In genomic region chr5:84384604-84385575, GRCh38 we compare ENCODE assay signal across 8 cellular contexts. TPM values are rescaled to one million over a fixed set of nuclear protein-coding genes. Genes with fewer than 3 reads are reported as not detected.
DNase-seq lines count a peak whose midpoint lies in the region; ATAC-seq and TF ChIP-seq lines count a peak whose summit lies in the region.

A gene with protein sequence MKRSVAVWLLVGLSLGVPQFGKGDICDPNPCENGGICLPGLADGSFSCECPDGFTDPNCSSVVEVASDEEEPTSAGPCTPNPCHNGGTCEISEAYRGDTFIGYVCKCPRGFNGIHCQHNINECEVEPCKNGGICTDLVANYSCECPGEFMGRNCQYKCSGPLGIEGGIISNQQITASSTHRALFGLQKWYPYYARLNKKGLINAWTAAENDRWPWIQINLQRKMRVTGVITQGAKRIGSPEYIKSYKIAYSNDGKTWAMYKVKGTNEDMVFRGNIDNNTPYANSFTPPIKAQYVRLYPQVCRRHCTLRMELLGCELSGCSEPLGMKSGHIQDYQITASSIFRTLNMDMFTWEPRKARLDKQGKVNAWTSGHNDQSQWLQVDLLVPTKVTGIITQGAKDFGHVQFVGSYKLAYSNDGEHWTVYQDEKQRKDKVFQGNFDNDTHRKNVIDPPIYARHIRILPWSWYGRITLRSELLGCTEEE (minus strand): TSS chr5:84384880. CDS start chr5:84384374, 506 bp downstream.

- H3K4me1 ChIP-seq in Peyer's patch (peaks cover 0 to 12% (median 0%) of the 10 kb centered on the region in 4 donors), uterus (no peaks in the 10 kb centered on the region)

- ATAC-seq in GM18867 (IDR thresholded peaks at IDR 0.05; ENCODE audit: unreplicated experiment) (peak; percentile 16), esophagus mucosa (peak; percentile 50), HG03159 (IDR thresholded peaks at IDR 0.05; ENCODE audit: unreplicated experiment) (no peak), GM18870 (IDR thresholded peaks at IDR 0.05; ENCODE audit: unreplicated experiment) (no peak)

- H3K9me3 ChIP-seq in Peyer's patch (no peaks in the 10 kb centered on the region), uterus (no peaks in the 10 kb centered on the region)

- H3K36me3 ChIP-seq in Peyer's patch, result no peaks in the 10 kb centered on the region
- H3K36me3 ChIP-seq in uterus, result no peaks in the 10 kb centered on the region

- peak within 1 kb of the TSS; percentile 25 to 78 (median 68) for H3K27ac ChIP-seq in Peyer's patch
- peak within 1 kb of the TSS; percentile 74 to 82 for H3K27ac ChIP-seq in uterus

- no peak for TF ChIP-seq CTCF in Peyer's patch (IDR thresholded peaks at IDR 0.05)
- TF ChIP-seq CTCF in uterus (IDR thresholded peaks at IDR 0.05), result no peak

- no peak for TF ChIP-seq POLR2A in Peyer's patch (IDR thresholded peaks at IDR 0.05)
- no peak for TF ChIP-seq POLR2A in uterus (IDR thresholded peaks at IDR 0.05)

- H3K4me3 ChIP-seq in Peyer's patch (peak within 1 kb of the TSS; percentile 30 to 53 (median 41)), uterus (peak within 1 kb of the TSS; percentile 56 to 72)

- DNase-seq in Peyer's patch (peak in 2 of 3 donors; percentile 45 to 48), midbrain (lab: John Stamatoyannopoulos, UW) (peak; percentile 78), uterus (peak; percentile 37 to 39), activated gamma-delta T cell (lab: John Stamatoyannopoulos, UW) (no peak)

- intact Hi-C loops in uterus (cut with DNase I; ENCODE audit: low total_unique reads), result no loop called here

- H3K27me3 ChIP-seq in Peyer's patch (peaks cover 0 to 5% of the 10 kb centered on the region in 2 donors), uterus (no peaks in the 10 kb centered on the region)

RNA-seq across cellular contexts. Expression of the gene that starts here (rescaled TPM):
- total RNA-seq in Peyer's patch (10 to 100 TPM in 1 of 4 donors, 1 to 10 TPM in 3; 6.0 to 18.2 (median 6.4) TPM), esophagus mucosa (4.9 TPM), uterus (10 to 100 TPM; 15.1 to 60.0 (median 28.4) TPM)

Comparison
In these comparisons a context has a peak if more than half of its experiments do, and no peak if none do; other contexts are left out.
1. ATAC-seq: peak in GM18867 (single experiment) and esophagus mucosa (single experiment); none in HG03159 (single experiment) and GM18870 (single experiment).